15 cellular contexts compared by ENCODE assay signal in genomic region chr15:70268698-70269251, GRCh38.
A peak's percentile ranks its signal among the peaks of the same experiment; 100 is the strongest.
DNase-seq lines count a peak whose midpoint lies in the region; ATAC-seq and TF ChIP-seq lines count a peak whose summit lies in the region.
"Had no signal": no experiment of that assay in that cellular context is flagged by ENCODE, and none has a peak within 500 bp of the region (broad histone marks: within the 10 kb centered on the region; RNA-seq: fewer than 3 reads in every experiment).

No MANE protein-coding gene starts in this region.

- TF ChIP-seq POLR2A in spleen (IDR thresholded peaks at IDR 0.05): no peak

- H3K36me3 Mint-ChIP-seq in activated naive CD4-positive, alpha-beta T cell treated with anti-CD3 and anti-CD28 coated beads for 36 hours (ENCODE audit: low read depth): no peaks in the 10 kb centered on the region
- H3K36me3 Mint-ChIP-seq in activated naive CD4-positive, alpha-beta T cell treated with anti-CD3 and anti-CD28 coated beads, Interleukin-2, amount 10 ng/mL, durations not matched to agents 7 days and 5 days: no peaks in the 10 kb centered on the region

- no peak overlapping the region for H3K4me2 ChIP-seq in OCI-LY7 (ENCODE audit: low read length)

- no peaks in the 10 kb centered on the region for H3K9me3 Mint-ChIP-seq in activated naive CD4-positive, alpha-beta T cell treated with anti-CD3 and anti-CD28 coated beads for 36 hours
- H3K9me3 Mint-ChIP-seq in activated naive CD4-positive, alpha-beta T cell treated with anti-CD3 and anti-CD28 coated beads, Interleukin-2, amount 10 ng/mL, durations not matched to agents 7 days and 5 days: no peaks in the 10 kb centered on the region
- H3K9me3 Mint-ChIP-seq: activated CD4-positive, alpha-beta T cell treated with anti-CD3 and anti-CD28 coated beads, Interleukin-2, amount 10 ng/mL, durations not matched to agents 7 days and 5 days had no signal

- no peak overlapping the region for H3K4me3 Mint-ChIP-seq in activated naive CD4-positive, alpha-beta T cell treated with anti-CD3 and anti-CD28 coated beads for 36 hours
- no peak overlapping the region for H3K4me3 Mint-ChIP-seq in activated naive CD4-positive, alpha-beta T cell treated with anti-CD3 and anti-CD28 coated beads, Interleukin-2, amount 10 ng/mL, durations not matched to agents 7 days and 5 days
- H3K4me3 Mint-ChIP-seq: activated CD4-positive, alpha-beta T cell treated with anti-CD3 and anti-CD28 coated beads, Interleukin-2, amount 10 ng/mL, durations not matched to agents 7 days and 5 days had no signal

- H2AFZ ChIP-seq in OCI-LY7 (ENCODE audit: low read length): no peak overlapping the region

- H3K27me3 Mint-ChIP-seq in activated naive CD4-positive, alpha-beta T cell treated with anti-CD3 and anti-CD28 coated beads for 36 hours (ENCODE audit: low read depth): peaks cover 4% of the 10 kb centered on the region
- peaks cover 79% of the 10 kb centered on the region for H3K27me3 Mint-ChIP-seq in activated naive CD4-positive, alpha-beta T cell treated with anti-CD3 and anti-CD28 coated beads, Interleukin-2, amount 10 ng/mL, durations not matched to agents 7 days and 5 days

- H3K4me3 ChIP-seq in epithelial cell of esophagus (ENCODE audit: low read length): no peak overlapping the region
- H3K4me3 ChIP-seq in spleen: no peak overlapping the region
- no peak overlapping the region for H3K4me3 ChIP-seq in OCI-LY7 (ENCODE audit: low read depth, low read length, poor library complexity, severe bottlenecking)
- H3K4me3 ChIP-seq: ovary had no signal

- peaks cover 0 to 49% (median 0%) of the 10 kb centered on the region in 7 donors for H3K27me3 ChIP-seq in spleen (replicated peaks in 1 of 7)
- H3K27me3 ChIP-seq: ovary had no signal

- ATAC-seq in HG03432 (IDR thresholded peaks at IDR 0.05; ENCODE audit: unreplicated experiment): peak; percentile 34

- WGBS in spleen, 5 donors: 63 to 78% (median 68%) methylated on average over 16 to 18 of the region's 18 CpGs

- H3K27ac ChIP-seq in spleen (no peak overlapping the region), OCI-LY7 (ENCODE audit: low read depth, low read length, poor library complexity, severe bottlenecking) (no peak overlapping the region)
- H3K27ac ChIP-seq: ovary had no signal

- no peaks in the 10 kb centered on the region for H3K9me2 ChIP-seq in OCI-LY7 (ENCODE audit: insufficient read depth, low read length)

- DNase-seq in activated naive CD4-positive, alpha-beta T cell treated with anti-CD3 and anti-CD28 coated beads for 36 hours: peak; percentile 25
- no peak for DNase-seq in activated naive CD4-positive, alpha-beta T cell treated with anti-CD3 and anti-CD28 coated beads, Interleukin-2, amount 10 ng/mL, durations not matched to agents 7 days and 5 days
- peak; percentile 32 for DNase-seq in epithelial cell of esophagus (ENCODE audit: low read depth)
- DNase-seq in spleen: peak; percentile 77
- no peak for DNase-seq in OCI-LY7 (ENCODE audit: low spot score)
- DNase-seq in NCI-H446 (lab: John Stamatoyannopoulos, UW): no peak
- DNase-seq in NCI-H2227 treated with DMSO at 0.1 percent for 48 hours (lab: John Stamatoyannopoulos, UW): no peak
- DNase-seq: activated CD4-positive, alpha-beta T cell treated with anti-CD3 and anti-CD28 coated beads, Interleukin-2, amount 10 ng/mL, durations not matched to agents 7 days and 5 days; activated effector memory CD4-positive, alpha-beta T cell treated with anti-CD3 and anti-CD28 coated beads, Interleukin-2, amount 50 U/mL, for 16 hours; DMS153; effector CD4-positive, alpha-beta T cell; KBM-7; small intestine had no signal

- H3K27ac Mint-ChIP-seq in activated naive CD4-positive, alpha-beta T cell treated with anti-CD3 and anti-CD28 coated beads for 36 hours: no peak overlapping the region
- H3K27ac Mint-ChIP-seq in activated naive CD4-positive, alpha-beta T cell treated with anti-CD3 and anti-CD28 coated beads, Interleukin-2, amount 10 ng/mL, durations not matched to agents 7 days and 5 days: no peak overlapping the region
- H3K27ac Mint-ChIP-seq: activated CD4-positive, alpha-beta T cell treated with anti-CD3 and anti-CD28 coated beads, Interleukin-2, amount 10 ng/mL, durations not matched to agents 7 days and 5 days had no signal

- TF ChIP-seq CTCF in epithelial cell of esophagus (IDR thresholded peaks at IDR 0.05; ENCODE audit: insufficient read depth, low read depth, low read length, missing control alignments) (no peak), spleen (IDR thresholded peaks at IDR 0.05 in 8 of 11, conservative IDR thresholded peaks at IDR 0.05 in 3 of 11) (no peak), OCI-LY7 (conservative IDR thresholded peaks at IDR 0.05; ENCODE audit: low read length) (no peak)

- BruUV-seq in OCI-LY7 (replicated peaks; lab: Mats Ljungman, UMichigan): no TSS peak

- no peaks in the 10 kb centered on the region for H4K20me1 ChIP-seq in OCI-LY7 (ENCODE audit: insufficient read depth, low read length)

- CTCF ChIA-PET in activated naive CD4-positive, alpha-beta T cell treated with anti-CD3 and anti-CD28 coated beads for 36 hours (lab: Charles Lee): interaction anchor here (1.0 kb wide), 1 partner anchor 10 kb away, joined by 3 read pairs; no protein-coding TSS in a partner anchor
- CTCF ChIA-PET in activated naive CD4-positive, alpha-beta T cell treated with anti-CD3 and anti-CD28 coated beads, Interleukin-2, amount 10 ng/mL, durations not matched to agents 7 days and 5 days (lab: Charles Lee): interaction anchor here (0.8 kb wide), 1 partner anchor 32 kb away, joined by 3 read pairs; no protein-coding TSS in a partner anchor
- CTCF ChIA-PET in OCI-LY7 (lab: Charles Lee; ENCODE audit: unreplicated experiment): no interaction called here

- no peaks in the 10 kb centered on the region for H3K79me2 ChIP-seq in OCI-LY7 (ENCODE audit: insufficient read depth, low read depth, low read length)

- no peaks in the 10 kb centered on the region for H3K36me3 ChIP-seq in spleen
- no peaks in the 10 kb centered on the region for H3K36me3 ChIP-seq in OCI-LY7 (ENCODE audit: insufficient read depth, low read length)
- H3K36me3 ChIP-seq: ovary had no signal

- peaks cover 37% of the 10 kb centered on the region for H3K4me1 Mint-ChIP-seq in activated naive CD4-positive, alpha-beta T cell treated with anti-CD3 and anti-CD28 coated beads for 36 hours (ENCODE audit: low read depth)
- H3K4me1 Mint-ChIP-seq in activated naive CD4-positive, alpha-beta T cell treated with anti-CD3 and anti-CD28 coated beads, Interleukin-2, amount 10 ng/mL, durations not matched to agents 7 days and 5 days: peaks cover 16% of the 10 kb centered on the region

- intact Hi-C loops in activated naive CD4-positive, alpha-beta T cell treated with anti-CD3 and anti-CD28 coated beads for 36 hours (cut with micrococcal nuclease): loop anchor here (10.0 kb wide), 1 partner anchor 794 kb away; no protein-coding TSS in a partner anchor
- intact Hi-C loops in spleen (cut with DNase I; ENCODE audit: low total_unique reads) (no loop called here), OCI-LY7 (cut with micrococcal nuclease; ENCODE audit: unreplicated experiment) (no loop called here)

- H3K4me1 ChIP-seq in spleen: peaks cover 27 to 81% (median 75%) of the 10 kb centered on the region in 6 donors
- H3K4me1 ChIP-seq in OCI-LY7 (ENCODE audit: insufficient read depth, low read length, poor library complexity, severe bottlenecking): peaks cover 33% of the 10 kb centered on the region

- POLR2A ChIA-PET in OCI-LY7 (lab: Charles Lee): no interaction called here

- H3K9me3 ChIP-seq in spleen (no peaks in the 10 kb centered on the region), OCI-LY7 (ENCODE audit: low read length) (no peaks in the 10 kb centered on the region)
- H3K9me3 ChIP-seq: ovary had no signal

Comparison
In these comparisons a context has a peak if more than half of its experiments do, and no peak if none do; other contexts are left out.
1. DNase-seq: peak in activated naive CD4-positive, alpha-beta T cell treated with anti-CD3 and anti-CD28 coated beads for 36 hours (single experiment), epithelial cell of esophagus (single experiment) and spleen (single experiment); none in activated naive CD4-positive, alpha-beta T cell treated with anti-CD3 and anti-CD28 coated beads, Interleukin-2, amount 10 ng/mL, durations not matched to agents 7 days and 5 days (single experiment), OCI-LY7 (single experiment), NCI-H446 (0 of 2) and NCI-H2227 treated with DMSO at 0.1 percent for 48 hours (single experiment).